10 cellular contexts compared by ENCODE assay signal in the genomic region with DNA sequence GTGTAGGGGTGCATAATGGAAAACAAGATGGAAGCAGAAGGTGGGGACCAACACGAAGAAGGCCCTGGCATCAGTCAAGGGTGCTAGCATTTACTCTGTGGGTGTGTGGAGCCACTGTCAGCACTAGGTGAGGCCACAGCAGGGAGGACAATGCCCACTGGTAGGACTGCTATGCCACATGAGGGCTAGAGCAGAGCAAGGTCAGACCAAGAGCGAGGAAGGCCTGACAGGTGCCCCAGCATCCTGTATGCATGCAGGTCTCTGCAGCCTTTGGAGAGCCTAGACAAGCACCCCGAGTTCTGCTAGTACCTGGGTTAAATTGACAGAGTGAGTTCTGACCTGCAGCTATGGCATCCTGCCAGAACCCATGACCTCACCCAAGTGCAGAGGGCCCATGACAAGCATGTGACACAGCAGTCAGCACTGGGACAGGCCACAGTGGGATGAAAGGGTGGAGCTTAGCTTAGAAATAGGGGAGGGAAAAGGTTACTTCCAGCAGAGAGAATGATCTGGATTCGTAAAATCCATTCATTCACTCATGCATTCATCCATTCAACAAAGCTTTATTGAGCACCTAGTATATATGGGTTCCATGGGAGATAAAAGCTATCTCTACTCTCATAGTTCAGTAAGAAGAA. TPM values are rescaled to one million over a fixed set of nuclear protein-coding genes. Genes with fewer than 3 reads are reported as not detected.
DNase-seq lines count a peak whose midpoint lies in the region; ATAC-seq and TF ChIP-seq lines count a peak whose summit lies in the region.
"Had no signal": no experiment of that assay in that cellular context is flagged by ENCODE, and none has a peak within 500 bp of the region (broad histone marks: within the 10 kb centered on the region; RNA-seq: fewer than 3 reads in every experiment).

No MANE protein-coding gene starts in this region.

- H3K27me3 Mint-ChIP-seq in activated CD8-positive, alpha-beta memory T cell treated with anti-CD3 and anti-CD28 coated beads, Interleukin-2, amount 10 ng/mL, durations not matched to agents 7 days and 5 days = no peaks in the 10 kb centered on the region
- no peaks in the 10 kb centered on the region for H3K27me3 Mint-ChIP-seq in stimulated activated memory B cell treated with anti-CD40 and anti-IgM and Interleukin-4, amounts not matched to agents 10 μg/mL and 1 μg/mL and 100 μg/mL, for 72 hours

- H3K27ac Mint-ChIP-seq in activated CD8-positive, alpha-beta memory T cell treated with anti-CD3 and anti-CD28 coated beads, Interleukin-2, amount 10 ng/mL, durations not matched to agents 7 days and 5 days = no peak overlapping the region
- H3K27ac Mint-ChIP-seq in stimulated activated memory B cell treated with anti-CD40 and anti-IgM and Interleukin-4, amounts not matched to agents 10 μg/mL and 1 μg/mL and 100 μg/mL, for 72 hours = peak overlapping the region; percentile 28

- H3K79me2 ChIP-seq in PC-9 (ENCODE audit: low read depth) = no peaks in the 10 kb centered on the region

- no TSS peak for BruUV-seq in PC-9 (replicated peaks; lab: Mats Ljungman, UMichigan)

- H3F3A ChIP-seq in PC-9 (ENCODE audit: insufficient read depth, low read depth) = peaks cover 3% of the 10 kb centered on the region; the same call in 1 of the 2 replicates

- ATAC-seq in activated CD8-positive, alpha-beta memory T cell treated with anti-CD3 and anti-CD28 coated beads, Interleukin-2, amount 10 ng/mL, durations not matched to agents 7 days and 5 days = no peak
- no peak for ATAC-seq in stimulated activated memory B cell treated with anti-CD40 and anti-IgM and Interleukin-4, amounts not matched to agents 10 μg/mL and 1 μg/mL and 100 μg/mL, for 72 hours
- ATAC-seq in HG02763 (IDR thresholded peaks at IDR 0.05; ENCODE audit: unreplicated experiment) = no peak

- no peak overlapping the region for H3K27ac ChIP-seq in PC-9

- H3K4me1 Mint-ChIP-seq in activated CD8-positive, alpha-beta memory T cell treated with anti-CD3 and anti-CD28 coated beads, Interleukin-2, amount 10 ng/mL, durations not matched to agents 7 days and 5 days = peaks cover 27% of the 10 kb centered on the region
- peaks cover 38% of the 10 kb centered on the region for H3K4me1 Mint-ChIP-seq in stimulated activated memory B cell treated with anti-CD40 and anti-IgM and Interleukin-4, amounts not matched to agents 10 μg/mL and 1 μg/mL and 100 μg/mL, for 72 hours

- TF ChIP-seq CTCF in PC-9 (conservative IDR thresholded peaks at IDR 0.05) (no peak), epithelial cell of esophagus (IDR thresholded peaks at IDR 0.05; ENCODE audit: insufficient read depth, low read depth, low read length, missing control alignments) (no peak)

- H3K36me3 ChIP-seq in PC-9 (ENCODE audit: low read depth) = no peaks in the 10 kb centered on the region

- H4K20me1 ChIP-seq in PC-9 (ENCODE audit: insufficient read depth) = no peaks in the 10 kb centered on the region

- H3K4me1 ChIP-seq in PC-9 (replicated peaks; ENCODE audit: insufficient read depth) = peaks cover 45% of the 10 kb centered on the region

- 0 out of 2 replicates have a peak overlapping the region, but pooled peaks have one; percentile 4 for H3K4me2 ChIP-seq in PC-9

- H3K4me3 ChIP-seq in PC-9 = no peak overlapping the region
- no peak overlapping the region for H3K4me3 ChIP-seq in epithelial cell of esophagus (ENCODE audit: low read length)

- H2AFZ ChIP-seq in PC-9 = no peak overlapping the region

- H3K9me3 ChIP-seq in PC-9 (ENCODE audit: insufficient read depth, low read depth) = no peaks in the 10 kb centered on the region

- no peak overlapping the region for H3K4me3 Mint-ChIP-seq in activated CD8-positive, alpha-beta memory T cell treated with anti-CD3 and anti-CD28 coated beads, Interleukin-2, amount 10 ng/mL, durations not matched to agents 7 days and 5 days
- no peak overlapping the region for H3K4me3 Mint-ChIP-seq in stimulated activated memory B cell treated with anti-CD40 and anti-IgM and Interleukin-4, amounts not matched to agents 10 μg/mL and 1 μg/mL and 100 μg/mL, for 72 hours

- CTCF ChIA-PET in activated CD8-positive, alpha-beta memory T cell treated with anti-CD3 and anti-CD28 coated beads, Interleukin-2, amount 10 ng/mL, durations not matched to agents 7 days and 5 days (lab: Charles Lee) = interaction anchor here (1.0 kb wide), 1 partner anchor 127 kb away, joined by 3 read pairs; no protein-coding TSS in a partner anchor
- CTCF ChIA-PET in PC-9 (lab: Charles Lee) = interaction anchor here (1.8 kb wide), 1 partner anchor 19 kb away, joined by 5 read pairs; no protein-coding TSS in a partner anchor

- no peaks in the 10 kb centered on the region for H3K9me2 ChIP-seq in PC-9 (ENCODE audit: insufficient read depth)

- DNase-seq in activated CD8-positive, alpha-beta memory T cell treated with anti-CD3 and anti-CD28 coated beads, Interleukin-2, amount 10 ng/mL, durations not matched to agents 7 days and 5 days = peak; percentile 49
- no peak for DNase-seq in activated CD8-positive, alpha-beta memory T cell treated with anti-CD3 and anti-CD28 coated beads for 24 hours
- DNase-seq in PC-9 (no peak), epithelial cell of esophagus (ENCODE audit: low read depth) (peak; percentile 69), Kasumi-1 (lab: John Stamatoyannopoulos, UW) (no peak), NCI-H510A treated with DMSO at 0.1 percent for 48 hours (lab: John Stamatoyannopoulos, UW) (no peak)
- DNase-seq: NCI-H510A, T-helper 1 cell had no signal

- no peaks in the 10 kb centered on the region for H3K9me3 Mint-ChIP-seq in activated CD8-positive, alpha-beta memory T cell treated with anti-CD3 and anti-CD28 coated beads, Interleukin-2, amount 10 ng/mL, durations not matched to agents 7 days and 5 days (ENCODE audit: low read depth)
- H3K9me3 Mint-ChIP-seq in stimulated activated memory B cell treated with anti-CD40 and anti-IgM and Interleukin-4, amounts not matched to agents 10 μg/mL and 1 μg/mL and 100 μg/mL, for 72 hours = no peaks in the 10 kb centered on the region

- no peaks in the 10 kb centered on the region for H3K27me3 ChIP-seq in PC-9 (ENCODE audit: insufficient read depth, low read depth)

- H3K36me3 Mint-ChIP-seq in activated CD8-positive, alpha-beta memory T cell treated with anti-CD3 and anti-CD28 coated beads, Interleukin-2, amount 10 ng/mL, durations not matched to agents 7 days and 5 days = no peaks in the 10 kb centered on the region
- no peaks in the 10 kb centered on the region for H3K36me3 Mint-ChIP-seq in stimulated activated memory B cell treated with anti-CD40 and anti-IgM and Interleukin-4, amounts not matched to agents 10 μg/mL and 1 μg/mL and 100 μg/mL, for 72 hours

- intact Hi-C loops in PC-9 (cut with micrococcal nuclease; ENCODE audit: unreplicated experiment) = no loop called here

- POLR2A ChIA-PET in PC-9 (lab: Charles Lee; ENCODE audit: unreplicated experiment) = no interaction called here

RNA-seq across cellular contexts. Expression of gene CSF1, which starts 9.0 kb away (rescaled TPM):
- total RNA-seq in activated CD8-positive, alpha-beta memory T cell treated with anti-CD3 and anti-CD28 coated beads, Interleukin-2, amount 10 ng/mL, durations not matched to agents 7 days and 5 days = 100 to 1,000 TPM in 1 of 2 experiments, 10 to 100 TPM in 1; 77.6 to 143 TPM
- 29.8 and 35.2 TPM in 2 replicates for total RNA-seq in PC-9 (2021)

Comparison
In these comparisons a context has a peak if more than half of its experiments do, and no peak if none do; other contexts are left out.
1. DNase-seq: peak in activated CD8-positive, alpha-beta memory T cell treated with anti-CD3 and anti-CD28 coated beads, Interleukin-2, amount 10 ng/mL, durations not matched to agents 7 days and 5 days (single experiment) and epithelial cell of esophagus (single experiment); none in activated CD8-positive, alpha-beta memory T cell treated with anti-CD3 and anti-CD28 coated beads for 24 hours (single experiment), PC-9 (0 of 2), Kasumi-1 (0 of 2) and NCI-H510A treated with DMSO at 0.1 percent for 48 hours (single experiment).